ENCODE assay signal across 13 cellular contexts in genomic region chr3:72345237-72345878, GRCh38.
A peak's percentile ranks its signal among the peaks of the same experiment; 100 is the strongest.
DNase-seq lines count a peak whose midpoint lies in the region; ATAC-seq, FAIRE-seq and TF ChIP-seq lines count a peak whose summit lies in the region.
"Had no signal": no experiment of that assay in that cellular context is flagged by ENCODE, and none has a peak within 500 bp of the region (broad histone marks: within the 10 kb centered on the region; RNA-seq: fewer than 3 reads in every experiment).

No MANE protein-coding gene starts in this region.

- no peaks in the 10 kb centered on the region for H3K36me3 ChIP-seq in RWPE2 (ENCODE audit: low read depth)
- H3K36me3 ChIP-seq: ascending aorta, ovary had no signal

- in situ Hi-C loops in GM13976 (cut with MboI; ENCODE audit: low sequenced_read_pairs, unreplicated experiment), result no loop called here

- no peaks in the 10 kb centered on the region for H3K27me3 ChIP-seq in RWPE2 (ENCODE audit: insufficient read depth, poor library complexity, severe bottlenecking)
- H3K27me3 ChIP-seq: ascending aorta, hepatocyte, ovary had no signal

- peak overlapping the region; percentile 89 for H3K27ac ChIP-seq in RWPE2 (ENCODE audit: poor library complexity, severe bottlenecking)
- H3K27ac ChIP-seq: ovary had no signal

- H3K36me3 Mint-ChIP-seq in chondrocyte (ENCODE audit: low read depth), result no peaks in the 10 kb centered on the region

- H3K27ac Mint-ChIP-seq in chondrocyte (ENCODE audit: unreplicated experiment), result peak overlapping the region; percentile 93

- no peak for FAIRE-seq in RCC 7860 (lab: Jason Lieb, UNC)
- FAIRE-seq: GM19239 had no signal

- H3K4me1 ChIP-seq in RWPE2 (ENCODE audit: insufficient read depth, poor library complexity, severe bottlenecking), result peaks cover 15% of the 10 kb centered on the region

- peak; percentile 39; the same call in 2 of the 3 replicates for ATAC-seq in RWPE2 (ENCODE audit: low read depth)
- no peak for ATAC-seq in HG02642 (IDR thresholded peaks at IDR 0.05; ENCODE audit: poor library complexity, unreplicated experiment)

- no peak overlapping the region for H3K4me3 ChIP-seq in RWPE2 (ENCODE audit: severe bottlenecking)
- H3K4me3 ChIP-seq: ascending aorta, hepatocyte, ovary had no signal

- H3K27me3 Mint-ChIP-seq in chondrocyte (ENCODE audit: low read depth), result no peaks in the 10 kb centered on the region

- no peak for TF ChIP-seq CTCF in RWPE2 (IDR thresholded peaks at IDR 0.05; ENCODE audit: poor library complexity, severe bottlenecking)
- no peak for TF ChIP-seq CTCF in chondrocyte (IDR thresholded peaks at IDR 0.05)
- no peak for TF ChIP-seq CTCF in GM13976 (IDR thresholded peaks at IDR 0.05; ENCODE audit: borderline replicate concordance, control extremely low read depth, extremely low read depth, insufficient read depth, missing control alignments)

- no peaks in the 10 kb centered on the region for H3K9me3 Mint-ChIP-seq in chondrocyte (ENCODE audit: low read depth)

- DNase-seq in A172 (ENCODE audit: low spot score) (peak; percentile 64), Daoy (ENCODE audit: low read depth) (peak; percentile 56), RWPE2 (ENCODE audit: low spot score) (no peak), chondrocyte (ENCODE audit: low spot score) (no peak), GM13976 (ENCODE audit: low spot score) (no peak), OCI-M1 (lab: John Stamatoyannopoulos, UW) (no peak), RCC 7860 (ENCODE audit: low spot score) (no peak)
- DNase-seq: NCI-H187 had no signal

- H3K9me3 ChIP-seq in RWPE2 (ENCODE audit: severe bottlenecking), result no peaks in the 10 kb centered on the region
- H3K9me3 ChIP-seq: ascending aorta, ovary had no signal

- no peak overlapping the region for H3K4me3 Mint-ChIP-seq in chondrocyte (ENCODE audit: unreplicated experiment)

- peaks cover 71% of the 10 kb centered on the region for H3K4me1 Mint-ChIP-seq in chondrocyte (ENCODE audit: low read depth)

Comparison
In these comparisons a context has a peak if more than half of its experiments do, and no peak if none do; other contexts are left out.
1. DNase-seq: peak in A172 (single experiment) and Daoy (single experiment); none in RWPE2 (single experiment), chondrocyte (single experiment), GM13976 (single experiment), OCI-M1 (single experiment) and RCC 7860 (single experiment).